ENCODE assay signal across 8 cellular contexts in the genomic region with DNA sequence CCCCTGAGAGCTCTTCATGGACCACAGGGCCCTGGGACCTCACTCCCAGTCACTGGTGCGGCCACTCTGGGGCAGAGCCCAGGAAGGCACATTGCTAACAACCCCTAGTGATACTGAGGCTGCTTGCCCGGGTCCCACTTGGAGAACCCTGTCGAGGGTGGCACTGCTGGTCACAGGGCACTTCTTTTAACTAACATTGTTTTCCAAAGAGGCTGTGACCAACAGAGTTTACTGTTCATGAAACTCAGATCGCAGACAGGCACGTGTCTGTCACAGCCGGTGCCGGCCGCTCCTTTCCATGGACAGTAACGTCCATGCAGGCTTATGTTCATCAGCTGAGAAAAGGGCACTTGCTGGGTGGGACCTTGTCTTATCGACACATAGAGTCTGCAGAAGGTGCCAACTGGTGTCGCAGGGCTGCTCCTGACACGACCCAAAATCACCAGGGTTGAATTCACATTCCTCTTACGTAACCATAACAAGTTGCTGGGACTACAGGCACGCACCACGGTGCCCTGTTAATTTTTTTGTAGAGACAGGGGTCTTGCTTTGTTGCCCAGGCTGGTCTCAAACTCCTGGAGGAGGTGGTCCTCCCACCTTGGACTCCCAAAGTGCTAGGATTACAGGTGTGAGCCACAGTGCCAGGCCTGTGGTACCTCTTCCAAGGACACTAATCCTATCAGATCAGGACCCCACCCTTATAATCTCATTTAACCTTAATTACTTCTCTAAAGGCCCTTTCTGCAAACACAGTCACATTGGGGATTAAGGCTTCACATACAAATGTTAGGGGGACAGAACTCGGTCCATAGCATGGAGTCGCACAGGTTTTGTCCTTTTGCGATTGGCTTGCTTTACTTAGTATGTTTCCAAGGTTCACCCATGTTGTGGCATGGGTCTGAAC. TPM values are rescaled to one million over a fixed set of nuclear protein-coding genes. Genes with fewer than 3 reads are reported as not detected.
DNase-seq lines count a peak whose midpoint lies in the region; ATAC-seq, FAIRE-seq and TF ChIP-seq lines count a peak whose summit lies in the region.

No MANE protein-coding gene starts in this region.

- peak; percentile 44 for FAIRE-seq in GM12892 (lab: Jason Lieb, UNC)

- H3K4me3 ChIP-seq in fibroblast of pulmonary artery (replicated peaks; ENCODE audit: low read depth, low read length) (peak overlapping the region; percentile 78), retinal pigment epithelial cell (ENCODE audit: low read length) (peak overlapping the region; percentile 65)

- TF ChIP-seq CTCF in fibroblast of pulmonary artery (IDR thresholded peaks at IDR 0.05; ENCODE audit: low read length, missing control alignments), result no peak
- TF ChIP-seq CTCF in retinal pigment epithelial cell (conservative IDR thresholded peaks at IDR 0.05; ENCODE audit: low read depth, low read length), result no peak

- ATAC-seq in GM21723 (IDR thresholded peaks at IDR 0.05; ENCODE audit: unreplicated experiment) (no peak), HG03025 (IDR thresholded peaks at IDR 0.05; ENCODE audit: low FRiP score, unreplicated experiment) (no peak)

- DNase-seq in GM12892 (ENCODE audit: insufficient read length) (no peak), fibroblast of pulmonary artery (ENCODE audit: low read depth) (no peak), retinal pigment epithelial cell (ENCODE audit: low read depth) (no peak), globus pallidus (ENCODE audit: low spot score) (no peak)
- DNase-seq in stimulated activated CD4-positive, alpha-beta T cell treated with anti-CD3 and anti-CD28 coated beads, Interleukin-4, amount 100 ng/mL, for 4 hours, result no peak

- TF ChIP-seq POLR2A in GM12892 (IDR thresholded peaks at IDR 0.05; ENCODE audit: low read depth, low read length), result no peak
- 0 out of 2 replicates have a peak, but pooled peaks have one; percentile 14 for TF ChIP-seq POLR2A in Raji (IDR thresholded peaks at IDR 0.05; ENCODE audit: insufficient read depth, low read depth, low read length)

RNA-seq across cellular contexts. Expression of gene ZC3H18, which starts 1.2 kb away (rescaled TPM):
- polyA plus RNA-seq in GM12892 (2012; ENCODE audit: missing spikeins), result 17.9 TPM
